Comparison of ENCODE assay signal across 1 cellular context in genomic region chr17:38824899-38825761, GRCh38.
TF ChIP-seq lines count a peak whose summit lies in the region.

Gene CWC25 (minus strand): TSS chr17:38825321. CDS start chr17:38825183, 138 bp downstream.

TF ChIP-seq in HepG2, 621 proteins besides CTCF, POLR2A, EP300 and RAD21 (continued from another document):
- no peak for TF ChIP-seq ZNF7 (CRISPR knock-in tag; IDR thresholded peaks at IDR 0.05)
- TF ChIP-seq ZUFSP (CRISPR knock-in tag; IDR thresholded peaks at IDR 0.05; ENCODE audit: borderline replicate concordance), result no peak
- no peak; the same call in 1 of the 2 replicates for TF ChIP-seq ZNF24 (IDR thresholded peaks at IDR 0.05)
- peak; percentile 31; the same call in 1 of the 2 replicates for TF ChIP-seq ELF4 (CRISPR knock-in tag; IDR thresholded peaks at IDR 0.05; ENCODE audit: borderline replicate concordance)
- peak; percentile 71; the same call in 1 of the 2 replicates for TF ChIP-seq ZNF589 (CRISPR knock-in tag; conservative IDR thresholded peaks at IDR 0.05)
- no peak; the same call in 1 of the 2 replicates for TF ChIP-seq ZNF446 (CRISPR knock-in tag; IDR thresholded peaks at IDR 0.05)
- peak; percentile 97 for TF ChIP-seq DZIP1 (CRISPR knock-in tag; IDR thresholded peaks at IDR 0.05)
- TF ChIP-seq ARNTL (CRISPR knock-in tag; IDR thresholded peaks at IDR 0.05), result peak; percentile 87
- TF ChIP-seq ZNF501 (CRISPR knock-in tag; IDR thresholded peaks at IDR 0.05), result peak; percentile 97
